1 cellular context compared by ENCODE assay signal in genomic region chr1:20696397-20697333, GRCh38.
A peak's percentile ranks its signal among the peaks of the same experiment; 100 is the strongest.
TF ChIP-seq lines count a peak whose summit lies in the region.

No MANE protein-coding gene starts in this region.

TF ChIP-seq in SK-N-SH, 30 proteins besides CTCF, POLR2A, EP300 and RAD21 (continued from another document):
- no peak for TF ChIP-seq REST (IDR thresholded peaks at IDR 0.05; ENCODE audit: low read depth, low read length)
- TF ChIP-seq USF2 (IDR thresholded peaks at IDR 0.05; ENCODE audit: borderline replicate concordance, low read depth, low read length), result peak; percentile 62; the same call in 1 of the 2 replicates
- TF ChIP-seq PBX3 (IDR thresholded peaks at IDR 0.05), result no peak
- 0 out of 2 replicates have a peak, but pooled peaks have one; percentile 15 for TF ChIP-seq TCF12 (IDR thresholded peaks at IDR 0.05)
- TF ChIP-seq FOXJ3 (CRISPR knock-in tag; IDR thresholded peaks at IDR 0.05), result 0 out of 2 replicates have a peak, but pooled peaks have one; percentile 30
- TF ChIP-seq MXI1 (IDR thresholded peaks at IDR 0.05; ENCODE audit: low read depth, low read length), result no peak; the same call in 1 of the 2 replicates
- no peak for TF ChIP-seq RFX5 (IDR thresholded peaks at IDR 0.05; ENCODE audit: low read length)
- peak; percentile 77 for TF ChIP-seq SMC3 (IDR thresholded peaks at IDR 0.05; ENCODE audit: low read depth, low read length)
- TF ChIP-seq IRF3 (IDR thresholded peaks at IDR 0.05; ENCODE audit: low read depth, low read length), result no peak
- no peak for TF ChIP-seq JUND (IDR thresholded peaks at IDR 0.05)
- TF ChIP-seq GATA2 (CRISPR knock-in tag; IDR thresholded peaks at IDR 0.05), result no peak
- TF ChIP-seq EZH2phosphoT487 (IDR thresholded peaks at IDR 0.05; ENCODE audit: borderline replicate concordance, low read depth), result no peak
- TF ChIP-seq YY1 (IDR thresholded peaks at IDR 0.05; ENCODE audit: low read depth), result no peak
- no peak for TF ChIP-seq MEF2A (IDR thresholded peaks at IDR 0.05; ENCODE audit: borderline replicate concordance, low read depth)
